ENCODE assay signal across 14 cellular contexts in genomic region chr3:195186041-195186709, GRCh38.
A peak's percentile ranks its signal among the peaks of the same experiment; 100 is the strongest.
DNase-seq lines count a peak whose midpoint lies in the region; FAIRE-seq and TF ChIP-seq lines count a peak whose summit lies in the region.
"Had no signal": no experiment of that assay in that cellular context is flagged by ENCODE, and none has a peak within 500 bp of the region (broad histone marks: within the 10 kb centered on the region; RNA-seq: fewer than 3 reads in every experiment).

No MANE protein-coding gene starts in this region.

- peaks cover 19% of the 10 kb centered on the region for H3K36me3 Mint-ChIP-seq in activated naive CD8-positive, alpha-beta T cell treated with anti-CD3 and anti-CD28 coated beads for 36 hours

- peaks cover 7% of the 10 kb centered on the region for H3K9me3 Mint-ChIP-seq in activated naive CD8-positive, alpha-beta T cell treated with anti-CD3 and anti-CD28 coated beads for 36 hours

- no peaks in the 10 kb centered on the region for H3K36me3 ChIP-seq in BLaER1

- H3K4me3 ChIP-seq in BLaER1: no peak overlapping the region

- H3K4me1 Mint-ChIP-seq in activated naive CD8-positive, alpha-beta T cell treated with anti-CD3 and anti-CD28 coated beads for 36 hours: peaks cover 44% of the 10 kb centered on the region

- no peaks in the 10 kb centered on the region for H3K27me3 ChIP-seq in BLaER1

- no peaks in the 10 kb centered on the region for H3K27me3 Mint-ChIP-seq in activated naive CD8-positive, alpha-beta T cell treated with anti-CD3 and anti-CD28 coated beads for 36 hours

- no peak overlapping the region for H3K9ac ChIP-seq in BLaER1

- no peaks in the 10 kb centered on the region for H4K20me1 ChIP-seq in BLaER1

- TF ChIP-seq CTCF in GM13976 (IDR thresholded peaks at IDR 0.05; ENCODE audit: borderline replicate concordance, control extremely low read depth, extremely low read depth, insufficient read depth, missing control alignments): no peak

- peak overlapping the region; percentile 70 for H3K27ac Mint-ChIP-seq in activated naive CD8-positive, alpha-beta T cell treated with anti-CD3 and anti-CD28 coated beads for 36 hours

- DNase-seq in GM13976 (ENCODE audit: low spot score): peak; percentile 49
- DNase-seq in activated naive CD8-positive, alpha-beta T cell treated with anti-CD3 and anti-CD28 coated beads for 36 hours: peak; percentile 32
- peak; percentile 92 for DNase-seq in myocyte (ENCODE audit: low read depth)
- no peak for DNase-seq in effector CD8-positive, alpha-beta T cell (lab: John Stamatoyannopoulos, UW)
- DNase-seq in anterior cingulate cortex (lab: John Stamatoyannopoulos, UW): no peak
- DNase-seq in NCI-H1694 (lab: John Stamatoyannopoulos, UW): no peak
- DNase-seq in urothelium cell line (ENCODE audit: low spot score): no peak
- DNase-seq: kidney; NCI-H1048; NCI-H524 treated with DMSO at 0.1 percent for 48 hours; SIG-M5; stimulated activated CD8-positive, alpha-beta memory T cell treated with anti-CD3 and anti-CD28 coated beads, Interleukin-4, amount 100 ng/mL, for 48 hours had no signal

- peak overlapping the region; percentile 51 for H3K4me2 ChIP-seq in BLaER1

- H3K4me1 ChIP-seq in BLaER1: peaks cover 43% of the 10 kb centered on the region

- H3K27ac ChIP-seq in BLaER1: no peak overlapping the region

- H3K9me3 ChIP-seq in BLaER1: peaks cover 13% of the 10 kb centered on the region

- in situ Hi-C loops in GM13976 (cut with MboI; ENCODE audit: low sequenced_read_pairs, unreplicated experiment): no loop called here

- FAIRE-seq in urothelium cell line (lab: Jason Lieb, UNC): no peak
- FAIRE-seq: colon, kidney had no signal

- peak overlapping the region; percentile 8 for H3K4me3 Mint-ChIP-seq in activated naive CD8-positive, alpha-beta T cell treated with anti-CD3 and anti-CD28 coated beads for 36 hours

Comparison
In these comparisons a context has a peak if more than half of its experiments do, and no peak if none do; other contexts are left out.
1. DNase-seq: peak in GM13976 (single experiment), activated naive CD8-positive, alpha-beta T cell treated with anti-CD3 and anti-CD28 coated beads for 36 hours (single experiment) and myocyte (single experiment); none in effector CD8-positive, alpha-beta T cell (single experiment), anterior cingulate cortex (0 of 58), NCI-H1694 (single experiment) and urothelium cell line (single experiment).